In genomic region chr7:86645676-86646276, GRCh38 we compare ENCODE assay signal across 21 cellular contexts. TPM values are rescaled to one million over a fixed set of nuclear protein-coding genes. Genes with fewer than 3 reads are reported as not detected.
"Had no signal": no experiment of that assay in that cellular context is flagged by ENCODE, and none has a peak within 500 bp of the region (broad histone marks: within the 10 kb centered on the region; RNA-seq: fewer than 3 reads in every experiment).

No MANE protein-coding gene starts in this region.

- H3K27ac ChIP-seq: epithelial cell of prostate, heart left ventricle, neutrophil, prostate gland, suprapubic skin had no signal

- ATAC-seq: activated T-cell treated with anti-CD3 and anti-CD28 coated beads, Interleukin-2, amount 50 U/mL, for 72 hours; T-helper 17 cell had no signal

- H3K4me3 ChIP-seq: prostate gland, suprapubic skin had no signal

- H3K27ac Mint-ChIP-seq: activated CD4-positive, alpha-beta T cell treated with anti-CD3 and anti-CD28 coated beads, Interleukin-2, amount 10 ng/mL, durations not matched to agents 24 days and 14 days; activated naive CD8-positive, alpha-beta T cell treated with anti-CD3 and anti-CD28 coated beads for 36 hours; activated T-cell treated with anti-CD3 and anti-CD28 coated beads, Interleukin-2, amount 50 U/mL, for 72 hours; dendritic cell treated with granulocyte-macrophage colony-stimulating factor and Interleukin-4, amounts not matched to agents 40 ng/mL and 50 ng/mL, for 4 days; T-helper 17 cell; type B pancreatic cell had no signal

- H3K4me1 ChIP-seq: prostate gland had no signal

- H3K36me3 ChIP-seq: heart left ventricle, neutrophil, prostate gland, suprapubic skin had no signal

- DNase-seq: activated CD4-positive, alpha-beta T cell treated with anti-CD3 and anti-CD28 coated beads, Interleukin-2, amount 10 ng/mL, durations not matched to agents 24 days and 14 days; activated CD8-positive, alpha-beta memory T cell treated with anti-CD3 and anti-CD28 coated beads, Interleukin-2, amount 50 U/mL, for 48 hours; activated gamma-delta T cell treated with Interleukin-2 at 50 U/mL for 16 hours; activated naive CD8-positive, alpha-beta T cell treated with anti-CD3 and anti-CD28 coated beads for 36 hours; activated T-cell treated with anti-CD3 and anti-CD28 coated beads, Interleukin-2, amount 50 U/mL, for 72 hours; cerebellar nuclear complex; foreskin melanocyte; heart left ventricle; right cardiac atrium; small intestine; stimulated activated CD4-positive, alpha-beta T cell treated with anti-CD3 and anti-CD28 coated beads, Interleukin-4, amount 100 ng/mL, for 24 hours; stimulated activated naive CD4-positive, alpha-beta T cell treated with Interleukin-2 at 50 U/mL for 16 hours; T-helper 17 cell had no signal

- H3K36me3 Mint-ChIP-seq: activated naive CD8-positive, alpha-beta T cell treated with anti-CD3 and anti-CD28 coated beads for 36 hours; type B pancreatic cell had no signal

- H3K4me1 Mint-ChIP-seq: activated CD4-positive, alpha-beta T cell treated with anti-CD3 and anti-CD28 coated beads, Interleukin-2, amount 10 ng/mL, durations not matched to agents 24 days and 14 days; activated naive CD8-positive, alpha-beta T cell treated with anti-CD3 and anti-CD28 coated beads for 36 hours; T-helper 17 cell had no signal

- H3K4me3 Mint-ChIP-seq: activated CD4-positive, alpha-beta T cell treated with anti-CD3 and anti-CD28 coated beads, Interleukin-2, amount 10 ng/mL, durations not matched to agents 24 days and 14 days; activated naive CD8-positive, alpha-beta T cell treated with anti-CD3 and anti-CD28 coated beads for 36 hours; activated T-cell treated with anti-CD3 and anti-CD28 coated beads, Interleukin-2, amount 50 U/mL, for 72 hours; dendritic cell treated with granulocyte-macrophage colony-stimulating factor and Interleukin-4, amounts not matched to agents 40 ng/mL and 50 ng/mL, for 4 days; T-helper 17 cell had no signal

- H3K9me3 Mint-ChIP-seq: activated CD4-positive, alpha-beta T cell treated with anti-CD3 and anti-CD28 coated beads, Interleukin-2, amount 10 ng/mL, durations not matched to agents 24 days and 14 days; activated naive CD8-positive, alpha-beta T cell treated with anti-CD3 and anti-CD28 coated beads for 36 hours; activated T-cell treated with anti-CD3 and anti-CD28 coated beads, Interleukin-2, amount 50 U/mL, for 72 hours; dendritic cell treated with granulocyte-macrophage colony-stimulating factor and Interleukin-4, amounts not matched to agents 40 ng/mL and 50 ng/mL, for 4 days; type B pancreatic cell had no signal

- H3K9me3 ChIP-seq: heart left ventricle, neutrophil, prostate gland, suprapubic skin had no signal

RNA-seq across cellular contexts. Expression of gene GRM3, which starts 2.1 kb away (rescaled TPM):
- total RNA-seq: activated CD4-positive, alpha-beta T cell treated with anti-CD3 and anti-CD28 coated beads, Interleukin-2, amount 10 ng/mL, durations not matched to agents 24 days and 14 days; activated naive CD8-positive, alpha-beta T cell treated with anti-CD3 and anti-CD28 coated beads for 36 hours; activated T-cell treated with anti-CD3 and anti-CD28 coated beads, Interleukin-2, amount 50 U/mL, for 72 hours; fibroblast of lung; lung microvascular endothelial cell; prostate gland; suprapubic skin; T-helper 17 cell had no signal
- polyA plus RNA-seq: fibroblast of lung had no signal
